In the genomic region with DNA sequence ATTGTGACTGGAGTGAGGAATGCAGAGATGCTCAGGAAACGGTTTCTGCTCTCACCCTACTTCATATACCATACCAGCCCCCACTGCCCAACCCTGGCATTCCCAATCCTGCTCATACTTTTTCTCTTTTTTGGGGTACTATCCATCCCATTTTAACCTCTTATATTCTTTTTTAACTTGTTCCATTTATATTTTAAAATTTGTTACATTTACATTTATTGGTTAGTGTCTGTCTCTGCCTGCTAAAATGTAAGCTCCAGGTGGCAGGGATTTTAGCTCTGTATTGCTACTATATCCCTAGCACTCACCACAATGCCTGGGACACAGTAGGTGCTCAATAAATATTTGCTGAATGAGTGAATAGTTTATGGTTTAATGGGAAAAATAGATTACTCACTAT, we compare ENCODE assay signal across 1 cellular context.
TF ChIP-seq lines count a peak whose summit lies in the region.

No MANE protein-coding gene starts in this region.

TF ChIP-seq in A549, 52 proteins besides CTCF, POLR2A, EP300 and RAD21 (continued from another document):
- TF ChIP-seq E2F6 (IDR thresholded peaks at IDR 0.05; ENCODE audit: borderline replicate concordance, low read depth), result no peak
